Comparison of ENCODE assay signal across 8 cellular contexts in genomic region chr19:34712606-34713261, GRCh38. TPM values are rescaled to one million over a fixed set of nuclear protein-coding genes. Genes with fewer than 3 reads are reported as not detected.
DNase-seq lines count a peak whose midpoint lies in the region; ATAC-seq and TF ChIP-seq lines count a peak whose summit lies in the region.

No MANE protein-coding gene starts in this region.

- no peak overlapping the region for H3K27ac ChIP-seq in RWPE1
- H3K27ac ChIP-seq in left ventricle myocardium inferior (replicated peaks): no peak overlapping the region

- TF ChIP-seq CTCF in RWPE1 (conservative IDR thresholded peaks at IDR 0.05; ENCODE audit: low read depth) (peak; percentile 63), left ventricle myocardium inferior (IDR thresholded peaks at IDR 0.05; ENCODE audit: borderline replicate concordance) (peak; percentile 85)

- intact Hi-C loops in left ventricle myocardium inferior (cut with micrococcal nuclease): loop anchor here (2.0 kb wide), 1 partner anchor 72 kb away; no protein-coding TSS in a partner anchor
- intact Hi-C loops in sciatic nerve (cut with DNase I): loop anchor here (5.0 kb wide), 1 partner anchor 75 kb away; no protein-coding TSS in a partner anchor

- H3K4me1 ChIP-seq in adipocyte (ENCODE audit: control insufficient read depth, insufficient read depth, low read length): no peaks in the 10 kb centered on the region
- no peaks in the 10 kb centered on the region for H3K4me1 ChIP-seq in left ventricle myocardium inferior

- H3K36me3 ChIP-seq in adipocyte (ENCODE audit: control insufficient read depth, insufficient read depth, low read length, severe bottlenecking): no peaks in the 10 kb centered on the region
- H3K36me3 ChIP-seq in left ventricle myocardium inferior: no peaks in the 10 kb centered on the region

- no peak overlapping the region for H3K9ac ChIP-seq in adipocyte (ENCODE audit: low read length)

- DNase-seq in GF-D8 (lab: John Stamatoyannopoulos, UW) (peak; percentile 5), NAMALWA (ENCODE audit: low spot score) (peak; percentile 85), RWPE1 (ENCODE audit: low spot score) (peak; percentile 64), adipocyte (ENCODE audit: low read depth) (peak; percentile 93), left ventricle myocardium inferior (no peak), sciatic nerve (ENCODE audit: low spot score) (no peak)

- CTCF ChIA-PET in RWPE1 (lab: Yijun Ruan, JAX): interaction anchor here (0.6 to 1.4 kb wide), 9 partner anchors 9 to 764 kb away, joined by 3 to 8 read pairs (median 4); no protein-coding TSS in a partner anchor

- peaks cover 20% of the 10 kb centered on the region for H3K9me3 ChIP-seq in adipocyte (ENCODE audit: control insufficient read depth, low read length)
- H3K9me3 ChIP-seq in left ventricle myocardium inferior (replicated peaks): peaks cover 7% of the 10 kb centered on the region

- H3K4me3 ChIP-seq in adipocyte (ENCODE audit: low read length) (no peak overlapping the region), left ventricle myocardium inferior (no peak overlapping the region)

- H3K27me3 ChIP-seq in adipocyte (replicated peaks; ENCODE audit: control insufficient read depth, insufficient read depth, low read length) (no peaks in the 10 kb centered on the region), left ventricle myocardium inferior (ENCODE audit: low read depth) (no peaks in the 10 kb centered on the region)

- ATAC-seq in sciatic nerve (peak; percentile 59), HG03135 (IDR thresholded peaks at IDR 0.05; ENCODE audit: unreplicated experiment) (no peak), GM21447 (IDR thresholded peaks at IDR 0.05; ENCODE audit: unreplicated experiment) (no peak)

- POLR2A ChIA-PET in RWPE1 (lab: Yijun Ruan, JAX; ENCODE audit: low non-redundant PET): no interaction called here

RNA-seq across cellular contexts. Expression of gene ZNF181, which starts 21.3 kb away (rescaled TPM):
- total RNA-seq in left ventricle myocardium inferior (23.3 TPM), sciatic nerve (17.4 TPM)

RNA-seq across cellular contexts. Expression of gene ZNF302, which starts 35.3 kb away (rescaled TPM):
- total RNA-seq in left ventricle myocardium inferior (45.6 TPM), sciatic nerve (46.3 TPM)

RNA-seq across cellular contexts. Expression of gene SCGB2B2, which starts 35.8 kb away (rescaled TPM):
- not detected for total RNA-seq in left ventricle myocardium inferior
- 1.3 TPM for total RNA-seq in sciatic nerve

Comparison
In these comparisons a context has a peak if more than half of its experiments do, and no peak if none do; other contexts are left out.
1. DNase-seq: peak in GF-D8 (single experiment), NAMALWA (single experiment), RWPE1 (single experiment) and adipocyte (single experiment); none in left ventricle myocardium inferior (single experiment) and sciatic nerve (single experiment).